In the genomic region with DNA sequence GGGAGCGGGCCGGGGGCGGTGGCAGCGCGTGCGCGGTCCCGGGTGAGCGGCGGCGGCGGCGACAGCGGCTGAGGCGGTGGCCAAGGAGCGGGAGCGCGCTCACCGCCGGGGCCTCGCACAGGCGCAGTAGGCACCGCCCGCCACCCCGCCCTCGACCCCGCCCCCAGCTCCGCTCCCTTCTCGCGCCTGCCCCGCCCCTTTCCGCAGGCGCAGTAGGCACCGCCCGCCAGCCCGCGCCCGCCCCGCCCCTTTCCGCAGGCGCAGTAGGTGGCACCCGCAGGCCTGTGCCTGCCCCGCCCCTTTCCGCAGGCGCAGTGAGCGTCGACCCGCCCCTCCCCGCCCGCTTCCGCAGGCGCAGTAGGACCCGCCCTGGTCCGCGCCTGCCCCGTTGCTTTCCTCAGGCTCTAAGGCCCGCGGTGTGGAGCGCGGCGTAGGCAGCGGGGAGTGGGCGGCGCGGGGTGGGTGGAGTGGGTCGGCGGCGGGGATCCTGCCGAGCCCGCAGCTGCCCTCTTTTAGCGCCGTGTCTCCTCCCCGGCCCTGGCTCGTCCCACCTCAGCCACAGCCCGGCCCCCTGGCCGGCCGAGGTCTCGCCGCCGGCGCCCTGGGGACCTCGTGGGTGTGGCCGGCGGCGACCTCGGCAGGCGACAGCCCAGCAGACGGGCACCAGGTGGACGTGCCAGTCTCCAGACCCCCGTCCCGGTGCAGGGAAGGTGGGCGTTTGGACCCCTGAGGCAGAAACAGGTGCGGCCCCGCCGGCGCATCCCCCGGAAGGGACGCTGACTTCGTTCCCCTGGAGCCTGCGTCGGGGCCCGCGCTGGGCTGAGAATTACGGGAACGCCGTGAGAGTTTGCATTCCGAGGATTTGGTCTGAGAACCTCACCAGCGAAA, we compare ENCODE assay signal across 8 cellular contexts. TPM values are rescaled to one million over a fixed set of nuclear protein-coding genes. Genes with fewer than 3 reads are reported as not detected.
DNase-seq lines count a peak whose midpoint lies in the region; ATAC-seq, FAIRE-seq and TF ChIP-seq lines count a peak whose summit lies in the region.

A gene with protein sequence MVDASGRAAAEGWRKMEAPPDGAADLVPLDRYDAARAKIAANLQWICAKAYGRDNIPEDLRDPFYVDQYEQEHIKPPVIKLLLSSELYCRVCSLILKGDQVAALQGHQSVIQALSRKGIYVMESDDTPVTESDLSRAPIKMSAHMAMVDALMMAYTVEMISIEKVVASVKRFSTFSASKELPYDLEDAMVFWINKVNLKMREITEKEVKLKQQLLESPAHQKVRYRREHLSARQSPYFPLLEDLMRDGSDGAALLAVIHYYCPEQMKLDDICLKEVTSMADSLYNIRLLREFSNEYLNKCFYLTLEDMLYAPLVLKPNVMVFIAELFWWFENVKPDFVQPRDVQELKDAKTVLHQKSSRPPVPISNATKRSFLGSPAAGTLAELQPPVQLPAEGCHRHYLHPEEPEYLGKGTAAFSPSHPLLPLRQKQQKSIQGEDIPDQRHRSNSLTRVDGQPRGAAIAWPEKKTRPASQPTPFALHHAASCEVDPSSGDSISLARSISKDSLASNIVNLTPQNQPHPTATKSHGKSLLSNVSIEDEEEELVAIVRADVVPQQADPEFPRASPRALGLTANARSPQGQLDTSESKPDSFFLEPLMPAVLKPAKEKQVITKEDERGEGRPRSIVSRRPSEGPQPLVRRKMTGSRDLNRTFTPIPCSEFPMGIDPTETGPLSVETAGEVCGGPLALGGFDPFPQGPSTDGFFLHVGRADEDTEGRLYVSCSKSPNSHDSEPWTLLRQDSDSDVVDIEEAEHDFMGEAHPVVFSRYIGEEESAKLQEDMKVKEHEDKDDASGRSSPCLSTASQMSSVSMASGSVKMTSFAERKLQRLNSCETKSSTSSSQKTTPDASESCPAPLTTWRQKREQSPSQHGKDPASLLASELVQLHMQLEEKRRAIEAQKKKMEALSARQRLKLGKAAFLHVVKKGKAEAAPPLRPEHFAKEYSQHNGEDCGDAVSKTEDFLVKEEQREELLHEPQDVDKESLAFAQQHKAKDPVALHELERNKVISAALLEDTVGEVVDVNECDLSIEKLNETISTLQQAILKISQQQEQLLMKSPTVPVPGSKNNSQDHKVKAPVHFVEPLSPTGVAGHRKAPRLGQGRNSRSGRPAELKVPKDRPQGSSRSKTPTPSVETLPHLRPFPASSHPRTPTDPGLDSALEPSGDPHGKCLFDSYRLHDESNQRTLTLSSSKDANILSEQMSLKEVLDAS (N-terminal part only) (minus strand): TSS at position 101 of the 888 bp plus-strand sequence. CDS start 387 bp downstream, outside the sequence.

- H3K4me3 ChIP-seq in kidney (ENCODE audit: low read length in 2 of 2) = peak within 1 kb of the TSS; percentile 66 to 74

- ATAC-seq in GM19043 (IDR thresholded peaks at IDR 0.05; ENCODE audit: low read depth, unreplicated experiment) (peak; percentile 80), HG03354 (IDR thresholded peaks at IDR 0.05; ENCODE audit: poor library complexity, severe bottlenecking, unreplicated experiment) (peak; percentile 82)

- H3K4me1 ChIP-seq in kidney (ENCODE audit: control insufficient read depth in 1 of 2, insufficient read depth in 1 of 2, low read depth in 1 of 2, low read length in 2 of 2) = peaks cover 13 to 20% of the 10 kb centered on the region in 2 donors

- DNase-seq in AG20443 (ENCODE audit: low spot score) (peak; percentile 100), NCI-H460 (ENCODE audit: extremely low read depth, low read depth) (peak; percentile 92), cerebellum (ENCODE audit: low spot score) (peak; percentile 98), kidney (peak; percentile 98)
- peak; percentile 95 for DNase-seq in activated CD4-positive, alpha-beta T cell treated with anti-CD3 and anti-CD28 coated beads for 1 hour
- peak; percentile 94 to 95 for DNase-seq in stimulated activated CD4-positive, alpha-beta T cell treated with anti-CD3 and anti-CD28 coated beads, Interleukin-15, amount 100 ng/mL, for 1 hour (ENCODE audit: low read depth in 1 of 2, low spot score in 1 of 2)

- peak within 1 kb of the TSS; percentile 29 to 53 for H3K9ac ChIP-seq in kidney (ENCODE audit: low read length in 2 of 2)

- no peaks in the 10 kb centered on the region for H3K36me3 ChIP-seq in kidney (ENCODE audit: control insufficient read depth in 1 of 2, insufficient read depth in 2 of 2, low read length in 2 of 2)

- no peaks in the 10 kb centered on the region for H3K9me3 ChIP-seq in kidney (ENCODE audit: control insufficient read depth in 1 of 2, low read length in 2 of 2)

- peak within 1 kb of the TSS; percentile 48 to 76 for H3K27ac ChIP-seq in kidney (ENCODE audit: low read depth in 2 of 2, low read length in 2 of 2)

- no peak for TF ChIP-seq CTCF in kidney (IDR thresholded peaks at IDR 0.05; ENCODE audit: borderline replicate concordance, extremely low read depth, insufficient read depth)

- intact Hi-C loops in kidney (cut with DNase I) = no loop called here

- no peak for FAIRE-seq in kidney (lab: Jason Lieb, UNC)

RNA-seq across cellular contexts. Expression of the gene that starts here (rescaled TPM):
- 21.0 and 24.2 TPM in 2 replicates for total RNA-seq in NCI-H460 (2014; rRNA removed; shearing (Covaris generic))
- 8.5 and 19.0 TPM in 2 replicates for polyA plus RNA-seq in NCI-H460 (2014; cell fraction: nucleus; rRNA removed)
- total RNA-seq in cerebellum (111 TPM), kidney (38.6 TPM)
- polyA plus RNA-seq in kidney (ENCODE audit: insufficient read depth, low read depth, low replicate concordance) = 3.3 TPM

Comparison
In these comparisons a context has a peak if more than half of its experiments do, and no peak if none do; other contexts are left out.
1. Peak in every context shown above with its lines: DNase-seq, ATAC-seq, H3K4me3 ChIP-seq and H3K27ac ChIP-seq.